Comparison of ENCODE assay signal across 32 cellular contexts in genomic region chr10:89615105-89615504, GRCh38.
"Had no signal": no experiment of that assay in that cellular context is flagged by ENCODE, and none has a peak within 500 bp of the region (broad histone marks: within the 10 kb centered on the region; RNA-seq: fewer than 3 reads in every experiment).

No MANE protein-coding gene starts in this region.

- ATAC-seq: activated naive CD8-positive, alpha-beta T cell treated with anti-CD3 and anti-CD28 coated beads, Interleukin-2, amount 50 U/mL, for 24 hours; activated T-cell treated with anti-CD3 and anti-CD28 coated beads, Interleukin-2, amount 50 U/mL, for 72 hours; PC-3 had no signal

- H3K4me3 ChIP-seq: MG63, Peyer's patch, SJSA1 had no signal

- H3K4me1 ChIP-seq: Peyer's patch had no signal

- H3K36me3 ChIP-seq: MG63 had no signal

- H3K27ac Mint-ChIP-seq: activated CD4-positive, alpha-beta memory T cell treated with anti-CD3 and anti-CD28 coated beads for 36 hours; activated CD4-positive, alpha-beta T cell treated with anti-CD3 and anti-CD28 coated beads, Interleukin-2, amount 10 ng/mL, durations not matched to agents 24 days and 14 days; activated naive CD8-positive, alpha-beta T cell; activated naive CD8-positive, alpha-beta T cell treated with anti-CD3 and anti-CD28 coated beads, Interleukin-2, amount 50 U/mL, for 24 hours; activated T-cell treated with anti-CD3 and anti-CD28 coated beads, Interleukin-2, amount 50 U/mL, for 72 hours; activated T-helper 2 cell treated with anti-CD3 and anti-CD28 coated beads, Interferon-gamma antibody, Interleukin-2, Interleukin-4, amounts not matched to agents 10 μg/mL and 5 μg/mL and 100 μg/mL, durations not matched to agents 14 hours and 24 hours and 36 hours; T-helper 2 cell treated with Interferon-gamma antibody and Interleukin-4, amounts not matched to agents 5 μg/mL and 100 μg/mL, for 36 hours had no signal

- H3K9me3 ChIP-seq: MG63, Peyer's patch, SJSA1, SK-N-SH had no signal

- H3K27me3 ChIP-seq: MG63, Peyer's patch, SJSA1 had no signal

- H3K9me3 Mint-ChIP-seq: activated T-cell treated with anti-CD3 and anti-CD28 coated beads, Interleukin-2, amount 50 U/mL, for 72 hours had no signal

- DNase-seq: activated CD4-positive, alpha-beta memory T cell treated with anti-CD3 and anti-CD28 coated beads for 36 hours; activated CD4-positive, alpha-beta T cell treated with anti-CD3 and anti-CD28 coated beads, Interleukin-2, amount 10 ng/mL, durations not matched to agents 24 days and 14 days; activated CD8-positive, alpha-beta memory T cell treated with anti-CD3 and anti-CD28 coated beads, Interleukin-2, amount 50 U/mL, for 4 hours; activated gamma-delta T cell; activated naive CD4-positive, alpha-beta T cell treated with Interleukin-2 at 50 U/mL for 16 hours; activated naive CD8-positive, alpha-beta T cell treated with anti-CD3 and anti-CD28 coated beads, Interleukin-2, amount 50 U/mL, for 24 hours; activated T-cell treated with anti-CD3 and anti-CD28 coated beads for 4 hours; activated T-cell treated with anti-CD3 and anti-CD28 coated beads, Interleukin-2, amount 50 U/mL, for 72 hours; anterior cingulate cortex; caudate nucleus; Karpas-422; KBM-7; MG63; NCI-H1048; NCI-H1105 treated with DMSO at 0.1 percent for 48 hours; NCI-H1436; NCI-H1694; NCI-H1930; NCI-H2081 treated with DMSO at 0.1 percent for 48 hours; NCI-H345; NCI-H524 treated with DMSO at 0.1 percent for 48 hours; NK-92 treated with Interleukin-12 subunit alpha and Interleukin-12 subunit beta, amount 100 ng/mL, for 24 hours; Peyer's patch; RPMI8226; SHP77 treated with DMSO at 0.1 percent for 48 hours; SK-N-SH had no signal

- H3K27me3 Mint-ChIP-seq: activated CD4-positive, alpha-beta memory T cell treated with anti-CD3 and anti-CD28 coated beads for 36 hours; activated naive CD8-positive, alpha-beta T cell; activated naive CD8-positive, alpha-beta T cell treated with anti-CD3 and anti-CD28 coated beads, Interleukin-2, amount 50 U/mL, for 24 hours; brain had no signal

- H3K4me3 Mint-ChIP-seq: activated CD4-positive, alpha-beta memory T cell treated with anti-CD3 and anti-CD28 coated beads for 36 hours; activated naive CD8-positive, alpha-beta T cell; activated naive CD8-positive, alpha-beta T cell treated with anti-CD3 and anti-CD28 coated beads, Interleukin-2, amount 50 U/mL, for 24 hours; activated T-cell treated with anti-CD3 and anti-CD28 coated beads, Interleukin-2, amount 50 U/mL, for 72 hours; brain; T-helper 2 cell treated with Interferon-gamma antibody and Interleukin-4, amounts not matched to agents 5 μg/mL and 100 μg/mL, for 36 hours had no signal

- H3K27ac ChIP-seq: Peyer's patch, SJSA1 had no signal
